ENCODE assay signal across 8 cellular contexts in the genomic region with DNA sequence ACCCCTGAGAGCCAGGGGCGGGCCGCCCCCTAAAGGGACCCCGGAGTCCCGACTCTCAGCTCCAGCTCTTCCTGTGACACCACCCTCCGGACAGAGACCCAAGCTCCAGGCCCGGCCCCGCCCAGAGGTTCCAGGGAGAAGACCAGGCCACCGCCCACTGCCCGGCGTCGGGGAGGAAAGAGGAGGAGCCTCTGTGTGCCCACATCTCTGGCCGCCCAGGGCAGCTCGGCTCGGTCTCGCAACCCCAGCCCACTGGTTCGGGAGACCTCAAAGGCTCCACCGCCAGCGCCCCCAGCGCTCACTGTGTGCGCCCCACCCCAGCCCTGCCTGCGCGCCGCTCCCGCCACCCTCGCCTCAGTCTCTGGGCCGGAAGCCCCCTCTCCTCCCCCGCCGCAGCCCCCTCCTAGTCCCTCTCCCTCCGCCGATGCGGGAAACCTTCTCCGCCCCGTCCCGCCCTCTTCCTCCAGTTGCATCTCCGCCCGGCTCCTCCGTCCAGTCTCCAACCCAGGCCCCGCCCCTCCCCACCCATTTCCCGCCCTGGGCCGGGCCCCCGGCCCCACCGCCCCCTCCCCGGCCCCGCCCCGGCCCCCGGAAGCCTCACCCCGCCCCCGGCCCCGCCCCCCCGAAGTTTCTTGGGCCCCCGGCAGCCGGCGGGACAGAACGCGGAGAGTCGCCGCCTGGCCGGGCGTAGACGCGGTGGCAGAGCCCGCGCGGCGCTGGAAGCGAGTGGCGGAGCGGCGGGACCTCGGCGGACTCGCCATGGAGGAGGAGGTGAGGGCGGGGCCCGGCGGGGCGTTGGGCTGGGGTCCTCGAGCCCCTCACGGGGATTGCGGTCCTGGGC. TPM values are rescaled to one million over a fixed set of nuclear protein-coding genes. Genes with fewer than 3 reads are reported as not detected.
DNase-seq lines count a peak whose midpoint lies in the region; ATAC-seq and TF ChIP-seq lines count a peak whose summit lies in the region.

A gene with protein sequence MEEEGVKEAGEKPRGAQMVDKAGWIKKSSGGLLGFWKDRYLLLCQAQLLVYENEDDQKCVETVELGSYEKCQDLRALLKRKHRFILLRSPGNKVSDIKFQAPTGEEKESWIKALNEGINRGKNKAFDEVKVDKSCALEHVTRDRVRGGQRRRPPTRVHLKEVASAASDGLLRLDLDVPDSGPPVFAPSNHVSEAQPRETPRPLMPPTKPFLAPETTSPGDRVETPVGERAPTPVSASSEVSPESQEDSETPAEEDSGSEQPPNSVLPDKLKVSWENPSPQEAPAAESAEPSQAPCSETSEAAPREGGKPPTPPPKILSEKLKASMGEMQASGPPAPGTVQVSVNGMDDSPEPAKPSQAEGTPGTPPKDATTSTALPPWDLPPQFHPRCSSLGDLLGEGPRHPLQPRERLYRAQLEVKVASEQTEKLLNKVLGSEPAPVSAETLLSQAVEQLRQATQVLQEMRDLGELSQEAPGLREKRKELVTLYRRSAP (plus strand): TSS at position 658 of the 841 bp plus-strand sequence. CDS start 102 bp downstream, at position 760.

- no peaks in the 10 kb centered on the region for H3K9me3 Mint-ChIP-seq in Calu3 (ENCODE audit: low read depth, unreplicated experiment)

- H3K4me3 Mint-ChIP-seq in Calu3 (ENCODE audit: low read depth, unreplicated experiment): peak within 1 kb of the TSS; percentile 80

- no peaks in the 10 kb centered on the region for H3K9me3 ChIP-seq in HUES64 (ENCODE audit: insufficient read depth, low read depth, low read length)
- no peaks in the 10 kb centered on the region for H3K9me3 ChIP-seq in mononuclear cell (ENCODE audit: low read depth, low read length)

- H3K27ac ChIP-seq in HUES64 (ENCODE audit: low read depth, low read length): peak within 1 kb of the TSS; percentile 92

- no peaks in the 10 kb centered on the region for H3K27me3 ChIP-seq in HUES64 (ENCODE audit: insufficient read depth, low read length)
- no peaks in the 10 kb centered on the region for H3K27me3 ChIP-seq in mononuclear cell (ENCODE audit: insufficient read depth, low read length)

- peak; percentile 48 for ATAC-seq in GM21390 (IDR thresholded peaks at IDR 0.05; ENCODE audit: unreplicated experiment)

- peaks cover 13% of the 10 kb centered on the region for H3K4me1 Mint-ChIP-seq in Calu3 (ENCODE audit: low read depth, unreplicated experiment)

- peak; percentile 25 for TF ChIP-seq CTCF in Calu3 (IDR thresholded peaks at IDR 0.05; ENCODE audit: unreplicated experiment)
- TF ChIP-seq CTCF in epithelial cell of esophagus (IDR thresholded peaks at IDR 0.05; ENCODE audit: insufficient read depth, low read depth, low read length, missing control alignments): no peak

- DNase-seq in Calu3: peak; percentile 93
- peak; percentile 97 for DNase-seq in OCI-M1 (lab: John Stamatoyannopoulos, UW)
- peak; percentile 77 for DNase-seq in activated T-cell treated with anti-CD3 and anti-CD28 coated beads for 24 hours (ENCODE audit: low read depth)
- DNase-seq in epithelial cell of esophagus (ENCODE audit: low read depth): peak; percentile 90
- peak; percentile 81 to 88 for DNase-seq in stimulated activated CD8-positive, alpha-beta memory T cell treated with anti-CD3 and anti-CD28 coated beads, Interleukin-2, amount 100 ng/mL, for 48 hours (ENCODE audit: low read depth in 2 of 2)

- intact Hi-C loops in Calu3 (cut with micrococcal nuclease; ENCODE audit: unreplicated experiment): no loop called here

- H3K27ac Mint-ChIP-seq in Calu3 (ENCODE audit: unreplicated experiment): peak within 1 kb of the TSS; percentile 73

- CTCF ChIA-PET in Calu3 (lab: Charles Lee): interaction anchor here (0.6 kb wide), 2 partner anchors 381 to 1860 kb away, joined by 3 to 7 read pairs; a partner anchor contains a TSS

- 0 out of 2 replicates have a peak, but pooled peaks cover under 1% of the 10 kb centered on the region for H3K36me3 ChIP-seq in HUES64 (ENCODE audit: insufficient read depth, low read length)

- H3K4me3 ChIP-seq in HUES64 (ENCODE audit: low read length) (peak within 1 kb of the TSS; percentile 75), epithelial cell of esophagus (ENCODE audit: low read length) (peak within 1 kb of the TSS; percentile 81), mononuclear cell (ENCODE audit: low read length) (peak within 1 kb of the TSS; percentile 95)

- H3K4me1 ChIP-seq in HUES64 (ENCODE audit: insufficient read depth, low read length) (peaks cover 21% of the 10 kb centered on the region; the same call in 1 of the 2 replicates), mononuclear cell (ENCODE audit: insufficient read depth, low read length) (peaks cover 74% of the 10 kb centered on the region)

- H3K36me3 Mint-ChIP-seq in Calu3 (ENCODE audit: insufficient read depth, unreplicated experiment): peaks cover 26% of the 10 kb centered on the region

- peaks cover 32% of the 10 kb centered on the region for H3K27me3 Mint-ChIP-seq in Calu3 (ENCODE audit: unreplicated experiment)

- peak within 1 kb of the TSS; percentile 72 for H3K9ac ChIP-seq in HUES64 (ENCODE audit: low read depth, low read length)

- BruUV-seq in Calu3 (replicated peaks; lab: Mats Ljungman, UMichigan): no TSS peak

- under 1% methylated on average over 71 of the region's 79 CpGs for WGBS in HUES64

RNA-seq across cellular contexts. Expression of the gene that starts here (rescaled TPM):
- 2.0 and 2.4 TPM in 2 replicates for total RNA-seq in Calu3 (2022)
- polyA plus RNA-seq in HUES64 (2013, experiment 1 of 2): 13.6 TPM
- 13.0 TPM for polyA plus RNA-seq in HUES64 (2013, experiment 2 of 2)
- 68.6 TPM for total RNA-seq in mononuclear cell

Comparison
In these comparisons a context has a peak if more than half of its experiments do, and no peak if none do; other contexts are left out.
1. Peak in every context shown above with its lines: DNase-seq, ATAC-seq, H3K4me3 ChIP-seq and H3K27ac ChIP-seq.
2. RNA of the gene that starts here (total RNA-seq): 68.6 TPM in mononuclear cell (single experiment); 2.0 to 2.4 TPM in Calu3; every median in the first group is over 10 times any median in the second.